11 cellular contexts compared by ENCODE assay signal in genomic region chr1:164320780-164321683, GRCh38.
DNase-seq lines count a peak whose midpoint lies in the region; ATAC-seq, FAIRE-seq and TF ChIP-seq lines count a peak whose summit lies in the region.
"Had no signal": no experiment of that assay in that cellular context is flagged by ENCODE, and none has a peak within 500 bp of the region (broad histone marks: within the 10 kb centered on the region; RNA-seq: fewer than 3 reads in every experiment).

No MANE protein-coding gene starts in this region.

- no peak overlapping the region for H4K5ac ChIP-seq in H1 (ENCODE audit: insufficient read length, low read depth, low read length)

- H3K18ac ChIP-seq in H1 (ENCODE audit: extremely low read depth, low read length), result no peak overlapping the region

- WGBS in H1 (ENCODE audit: extremely low coverage in 1 of 2, insufficient coverage in 1 of 2, insufficient read length in 1 of 2, insufficient replicate concordance in 2 of 2, low coverage in 1 of 2, low lambda C conversion rate in 2 of 2, missing lambda C conversion rate in 1 of 2), 2 experiments, result 12% methylated on average over 53 of the region's 55 CpGs; no CpG with 5 or more reads in 1 of the 2 experiments
- 8% methylated on average over 39 to 44 of the region's 55 CpGs for WGBS in upper lobe of left lung, 2 donors

- H3K4me3 ChIP-seq in H1 (ENCODE audit: extremely low read depth in 1 of 4, insufficient read depth in 2 of 4, low read depth in 3 of 4, low read length in 4 of 4) (peak overlapping the region; percentile 33 to 56 (median 40); a peak in 6 of 8 replicates), lower lobe of right lung (peak overlapping the region; percentile 46), upper lobe of left lung (peak overlapping the region in 3 of 4 donors; percentile 35 to 50 (median 45))
- H3K4me3 ChIP-seq: A549 had no signal

- no peak overlapping the region for H2BK5ac ChIP-seq in H1 (ENCODE audit: low read depth, low read length)

- TF ChIP-seq POLR2A in H1 (IDR thresholded peaks at IDR 0.05; ENCODE audit: control extremely low read depth in 1 of 2, low read depth in 2 of 2, low read length in 2 of 2), result no peak
- TF ChIP-seq POLR2A in upper lobe of left lung (IDR thresholded peaks at IDR 0.05), result no peak

- H3K36me3 ChIP-seq in H1 (ENCODE audit: control insufficient read depth in 2 of 4, insufficient read depth in 4 of 4, low read length in 3 of 4), result no peaks in the 10 kb centered on the region
- no peaks in the 10 kb centered on the region for H3K36me3 ChIP-seq in lower lobe of right lung
- H3K36me3 ChIP-seq in upper lobe of left lung, result no peaks in the 10 kb centered on the region
- H3K36me3 ChIP-seq: right lobe of liver had no signal

- H3K9ac ChIP-seq in H1 (replicated peaks in 1 of 4; ENCODE audit: extremely low read depth in 1 of 4, low read depth in 3 of 4, low read length in 3 of 4), result peak overlapping the region in 1 of 4 experiments; percentile 40; a peak in 1 of 7 replicates

- H2AFZ ChIP-seq in H1 (ENCODE audit: low read length), result 0 out of 2 replicates have a peak overlapping the region, but pooled peaks have one; percentile 36

- peaks cover 3% of the 10 kb centered on the region; the same call in 1 of the 2 replicates for H3K23me2 ChIP-seq in H1 (ENCODE audit: low read depth, low read length)

- DNase-seq in DMS79 treated with DMSO at 0.1 percent for 48 hours (lab: John Stamatoyannopoulos, UW), result peak; percentile 26
- no peak for DNase-seq in DMS79 (lab: John Stamatoyannopoulos, UW)
- DNase-seq in H1 (ENCODE audit: low read depth in 1 of 2, low spot score in 2 of 2), result peak; percentile 15 to 61
- DNase-seq in lower lobe of right lung, result peak; percentile 41
- DNase-seq in upper lobe of left lung, result peak in 1 of 2 donors; percentile 84
- no peak for DNase-seq in GM19239 (ENCODE audit: insufficient read length, low spot score)
- no peak for DNase-seq in NCI-H2081 treated with DMSO at 0.1 percent for 48 hours (lab: John Stamatoyannopoulos, UW)
- DNase-seq: activated CD4-positive, CD25-positive, alpha-beta regulatory T cell; right lobe of liver had no signal

- H2BK120ac ChIP-seq in H1 (replicated peaks; ENCODE audit: low read depth, low read length), result no peak overlapping the region

- no peak for FAIRE-seq in H1 (lab: Jason Lieb, UNC)
- no peak for FAIRE-seq in GM19239 (lab: Jason Lieb, UNC)
- FAIRE-seq: A549 had no signal

- TF ChIP-seq EP300 in H1 (IDR thresholded peaks at IDR 0.05; ENCODE audit: borderline replicate concordance in 1 of 2, low read depth in 2 of 2, low read length in 2 of 2) (no peak), upper lobe of left lung (IDR thresholded peaks at IDR 0.05) (no peak)

- H2BK12ac ChIP-seq in H1 (ENCODE audit: low read depth, low read length), result no peak overlapping the region

- H2BK15ac ChIP-seq in H1 (ENCODE audit: low read length), result no peak overlapping the region

- POLR2A ChIA-PET in H1 (lab: Charles Lee; ENCODE audit: partially characterized antibody), result interaction anchor here (0.6 kb wide), 1 partner anchor 152 kb away, joined by 5 read pairs; no protein-coding TSS in a partner anchor

- peak; percentile 41 to 59 for ATAC-seq in lower lobe of right lung
- ATAC-seq in upper lobe of left lung (ENCODE audit: low FRiP score in 2 of 2), result peak in 1 of 2 donors; percentile 68
- no peak for ATAC-seq in GM19324 (IDR thresholded peaks at IDR 0.05; ENCODE audit: low FRiP score, unreplicated experiment)
- ATAC-seq: A549 had no signal

- no peak overlapping the region for H3K27ac ChIP-seq in H1 (ENCODE audit: low read depth, low read length)
- H3K27ac ChIP-seq in lower lobe of right lung, result no peak overlapping the region
- no peak overlapping the region for H3K27ac ChIP-seq in upper lobe of left lung
- H3K27ac ChIP-seq: A549, right lobe of liver had no signal

- no peak overlapping the region for H3K23ac ChIP-seq in H1 (ENCODE audit: insufficient read length)

- intact Hi-C loops in lower lobe of right lung (cut with DNase I), result no loop called here

- H4K91ac ChIP-seq in H1 (replicated peaks; ENCODE audit: insufficient read length, low read length), result no peak overlapping the region

- H3K27me3 ChIP-seq in H1 (replicated peaks in 1 of 4; ENCODE audit: control insufficient read depth in 3 of 4, extremely low read depth in 1 of 4, insufficient read depth in 3 of 4, low read length in 3 of 4) (peaks cover 0 to 11% (median 2%) of the 10 kb centered on the region in 4 experiments; a peak in 5 of 7 replicates), lower lobe of right lung (ENCODE audit: low read depth) (peaks cover 14% of the 10 kb centered on the region), upper lobe of left lung (no peaks in the 10 kb centered on the region)
- H3K27me3 ChIP-seq: right lobe of liver had no signal

- H3K79me2 ChIP-seq in H1 (ENCODE audit: control insufficient read depth in 1 of 2, insufficient read depth in 2 of 2, low read length in 2 of 2), result no peaks in the 10 kb centered on the region

- H3K4me2 ChIP-seq in H1 (ENCODE audit: insufficient read depth in 1 of 2, low read depth in 2 of 2, low read length in 2 of 2), result peak overlapping the region; percentile 59 to 69
- H3K4me2 ChIP-seq: A549 had no signal

- no peak for TF ChIP-seq RAD21 in H1 (IDR thresholded peaks at IDR 0.05 in 1 of 2, conservative IDR thresholded peaks at IDR 0.05 in 1 of 2; ENCODE audit: low read depth in 2 of 2, low read length in 2 of 2)

- no peaks in the 10 kb centered on the region for H3K9me3 ChIP-seq in H1 (ENCODE audit: insufficient read depth in 2 of 2, low read depth in 1 of 2, low read length in 1 of 2)
- H3K9me3 ChIP-seq in lower lobe of right lung, result no peaks in the 10 kb centered on the region
- no peaks in the 10 kb centered on the region for H3K9me3 ChIP-seq in upper lobe of left lung
- H3K9me3 ChIP-seq: A549, right lobe of liver had no signal

- CTCF ChIA-PET in H1 (lab: Charles Lee; ENCODE audit: partially characterized antibody), result interaction anchor here (0.6 to 1.4 kb wide), 7 partner anchors 10 to 610 kb away, joined by 3 to 5 read pairs (median 4); no protein-coding TSS in a partner anchor

- H3K14ac ChIP-seq in H1 (ENCODE audit: insufficient read length), result no peak overlapping the region

- no peak overlapping the region for H2BK20ac ChIP-seq in H1 (ENCODE audit: low read length)

- no peak overlapping the region for H3K4ac ChIP-seq in H1 (replicated peaks; ENCODE audit: insufficient read length, low read depth, low read length)

- no peaks in the 10 kb centered on the region for H4K20me1 ChIP-seq in H1 (replicated peaks in 1 of 2; ENCODE audit: control insufficient read depth in 1 of 2, insufficient read depth in 2 of 2, low read length in 2 of 2)

- H3K4me1 ChIP-seq in H1 (replicated peaks in 1 of 4; ENCODE audit: control insufficient read depth in 3 of 4, insufficient read depth in 4 of 4, low read length in 3 of 4) (no peaks in the 10 kb centered on the region; a peak in 1 of 7 replicates), lower lobe of right lung (no peaks in the 10 kb centered on the region), upper lobe of left lung (peaks cover 0 to 5% (median 3%) of the 10 kb centered on the region in 4 donors)
- H3K4me1 ChIP-seq: A549, right lobe of liver had no signal

- no peak overlapping the region for H2AK5ac ChIP-seq in H1 (ENCODE audit: low read depth, low read length)

- no peaks in the 10 kb centered on the region for H3K79me1 ChIP-seq in H1 (ENCODE audit: low read depth, low read length)

- TF ChIP-seq CTCF in H1 (IDR thresholded peaks at IDR 0.05; ENCODE audit: control extremely low read depth in 1 of 3, insufficient read depth in 1 of 3, low read depth in 1 of 3, low read length in 3 of 3) (no peak), lower lobe of right lung (IDR thresholded peaks at IDR 0.05) (no peak), upper lobe of left lung (IDR thresholded peaks at IDR 0.05) (no peak)

- no peak overlapping the region for H4K8ac ChIP-seq in H1 (ENCODE audit: extremely low read depth, insufficient read depth, low read length)

- H3K56ac ChIP-seq in H1 (replicated peaks; ENCODE audit: insufficient read length, low read depth, low read length), result no peak overlapping the region

TF ChIP-seq in H1, 55 proteins besides CTCF, POLR2A, EP300 and RAD21 (continues in another document):
- TF ChIP-seq HDAC2 (IDR thresholded peaks at IDR 0.05; ENCODE audit: borderline replicate concordance in 1 of 2, low read depth in 2 of 2, low read length in 2 of 2) (no peak), SIRT6 (IDR thresholded peaks at IDR 0.05; ENCODE audit: low read length) (no peak), ASH2L (IDR thresholded peaks at IDR 0.05; ENCODE audit: low read length) (no peak), BACH1 (IDR thresholded peaks at IDR 0.05; ENCODE audit: low read length) (no peak), JUN (IDR thresholded peaks at IDR 0.05; ENCODE audit: low read depth, low read length) (no peak), EZH2 (IDR thresholded peaks at IDR 0.05; ENCODE audit: low read depth, low read length, severe bottlenecking) (no peak)

Comparison
In these comparisons a context has a peak if more than half of its experiments do, and no peak if none do; other contexts are left out.
1. DNase-seq: peak in DMS79 treated with DMSO at 0.1 percent for 48 hours (single experiment), H1 (2 of 2) and lower lobe of right lung (single experiment); none in DMS79 (single experiment), GM19239 (single experiment) and NCI-H2081 treated with DMSO at 0.1 percent for 48 hours (single experiment).
2. Peak in every context shown above with its lines, with median percentiles within 50 percentile points of each other: H3K4me3 ChIP-seq.